8 cellular contexts compared by ENCODE assay signal in the genomic region with DNA sequence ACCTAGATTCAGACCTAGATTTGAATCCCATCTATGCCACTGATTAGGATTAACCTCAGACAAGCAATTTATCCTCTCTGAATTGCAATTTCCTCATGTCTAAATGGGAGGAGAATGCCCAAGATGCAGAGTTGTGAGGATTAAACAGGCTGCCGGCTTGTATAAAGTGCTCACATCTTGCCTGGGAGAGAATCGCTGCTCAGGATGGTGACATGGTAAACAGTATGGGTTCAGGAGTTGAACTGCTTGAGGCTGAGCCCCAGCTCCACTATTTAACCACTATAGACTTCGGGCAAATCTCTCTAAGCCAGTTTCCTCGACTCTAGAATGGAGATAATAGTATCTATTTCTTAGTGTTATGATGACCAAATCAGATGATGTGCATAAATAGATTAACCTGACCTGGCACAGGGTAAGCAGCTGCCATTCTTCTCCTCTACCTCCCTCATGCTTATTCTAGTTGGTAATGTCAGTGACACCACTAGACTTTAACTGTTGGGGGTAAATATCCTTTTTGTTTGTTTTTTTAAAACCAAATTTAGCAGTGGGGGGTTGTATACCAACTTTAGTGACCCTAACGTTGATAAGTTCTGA. TPM values are rescaled to one million over a fixed set of nuclear protein-coding genes. Genes with fewer than 3 reads are reported as not detected.
DNase-seq lines count a peak whose midpoint lies in the region; ATAC-seq and TF ChIP-seq lines count a peak whose summit lies in the region.

No MANE protein-coding gene starts in this region.

- H3K4me1 Mint-ChIP-seq in CD14-positive monocyte: peaks cover 45% of the 10 kb centered on the region
- H3K4me1 Mint-ChIP-seq in chondrocyte (ENCODE audit: low read depth): peaks cover 37% of the 10 kb centered on the region
- H3K4me1 Mint-ChIP-seq in naive thymus-derived CD8-positive, alpha-beta T cell: peaks cover 16 to 35% (median 27%) of the 10 kb centered on the region in 4 donors

- H3K27ac Mint-ChIP-seq in CD14-positive monocyte: peak overlapping the region; percentile 91 to 99 (median 99)
- peak overlapping the region; percentile 99 for H3K27ac Mint-ChIP-seq in chondrocyte (ENCODE audit: unreplicated experiment)
- peak overlapping the region; percentile 91 to 100 (median 99) for H3K27ac Mint-ChIP-seq in naive thymus-derived CD8-positive, alpha-beta T cell

- DNase-seq in CD14-positive monocyte (ENCODE audit: low spot score): no peak
- peak; percentile 45 to 57 for DNase-seq in Kasumi-1 (lab: John Stamatoyannopoulos, UW)
- no peak for DNase-seq in chondrocyte (ENCODE audit: low spot score)
- no peak for DNase-seq in naive thymus-derived CD8-positive, alpha-beta T cell
- DNase-seq in anterior cingulate cortex (lab: John Stamatoyannopoulos, UW): no peak

- TF ChIP-seq CTCF in CD14-positive monocyte (IDR thresholded peaks at IDR 0.05) (no peak), chondrocyte (IDR thresholded peaks at IDR 0.05) (no peak)

- POLR2A ChIA-PET in naive thymus-derived CD8-positive, alpha-beta T cell (lab: Charles Lee): interaction anchor here (0.6 to 2.8 kb wide), 35 partner anchors 9 to 1309 kb away, joined by 3 to 44 read pairs (median 6); a partner anchor contains a TSS

- H3K36me3 Mint-ChIP-seq in CD14-positive monocyte (peaks cover 49 to 58% of the 10 kb centered on the region in 2 donors), chondrocyte (ENCODE audit: low read depth) (peaks cover 23% of the 10 kb centered on the region)
- peaks cover 0 to 47% (median 11%) of the 10 kb centered on the region in 3 donors for H3K36me3 Mint-ChIP-seq in naive thymus-derived CD8-positive, alpha-beta T cell

- ATAC-seq in naive thymus-derived CD8-positive, alpha-beta T cell: no peak
- no peak for ATAC-seq in HG03378 (IDR thresholded peaks at IDR 0.05; ENCODE audit: unreplicated experiment)
- no peak for ATAC-seq in HG03442 (IDR thresholded peaks at IDR 0.05; ENCODE audit: unreplicated experiment)
- ATAC-seq in GM19455 (IDR thresholded peaks at IDR 0.05; ENCODE audit: unreplicated experiment): no peak

- H3K27me3 Mint-ChIP-seq in CD14-positive monocyte (ENCODE audit: low read depth in 3 of 3) (peaks cover 0 to 3% (median 0%) of the 10 kb centered on the region in 3 donors), chondrocyte (ENCODE audit: low read depth) (no peaks in the 10 kb centered on the region)
- H3K27me3 Mint-ChIP-seq in naive thymus-derived CD8-positive, alpha-beta T cell: no peaks in the 10 kb centered on the region

- intact Hi-C loops in CD14-positive monocyte (cut with micrococcal nuclease): loop anchor here (5.0 to 10.0 kb wide), 3 partner anchors 153 to 430 kb away; a partner anchor contains a TSS

- H3K4me3 Mint-ChIP-seq in CD14-positive monocyte: peak overlapping the region; percentile 91 to 99
- peak overlapping the region; percentile 92 for H3K4me3 Mint-ChIP-seq in chondrocyte (ENCODE audit: unreplicated experiment)
- peak overlapping the region; percentile 93 to 98 (median 96) for H3K4me3 Mint-ChIP-seq in naive thymus-derived CD8-positive, alpha-beta T cell

- H3K9me3 Mint-ChIP-seq in CD14-positive monocyte: no peaks in the 10 kb centered on the region
- no peaks in the 10 kb centered on the region for H3K9me3 Mint-ChIP-seq in chondrocyte (ENCODE audit: low read depth)
- no peaks in the 10 kb centered on the region for H3K9me3 Mint-ChIP-seq in naive thymus-derived CD8-positive, alpha-beta T cell

RNA-seq across cellular contexts. Expression of a gene that starts 0.7 kb away (rescaled TPM):
- polyA plus RNA-seq in CD14-positive monocyte: 1,000 to 10,000 TPM; 1,073 to 1,232 TPM
- 738 to 860 TPM (median 747 TPM) in 3 replicates for total RNA-seq in chondrocyte
- 1,000 to 10,000 TPM; 1,609 to 1,640 TPM for total RNA-seq in naive thymus-derived CD8-positive, alpha-beta T cell
- polyA plus RNA-seq in naive thymus-derived CD8-positive, alpha-beta T cell: 1,000 to 10,000 TPM; 2,416 to 2,846 (median 2,434) TPM

RNA-seq across cellular contexts. Expression of a gene that starts 9.1 kb away (rescaled TPM):
- polyA plus RNA-seq in CD14-positive monocyte: 100 to 1,000 TPM; 106 to 152 TPM
- total RNA-seq in chondrocyte: 9.0 to 20.9 TPM (median 12.8 TPM) in 3 replicates
- total RNA-seq in naive thymus-derived CD8-positive, alpha-beta T cell: 10 to 100 TPM; 35.7 to 39.1 TPM
- polyA plus RNA-seq in naive thymus-derived CD8-positive, alpha-beta T cell: 10 to 100 TPM; 44.8 to 49.8 (median 47.2) TPM

RNA-seq across cellular contexts. Expression of a gene that starts 17.1 kb away (rescaled TPM):
- 10 to 100 TPM in 1 of 2 donors, 1 to 10 TPM in 1; 7.5 to 10.3 TPM for polyA plus RNA-seq in CD14-positive monocyte
- total RNA-seq in chondrocyte: 11.2 to 13.1 TPM (median 11.3 TPM) in 3 replicates
- total RNA-seq in naive thymus-derived CD8-positive, alpha-beta T cell: 10 to 100 TPM; 18.6 to 18.8 TPM
- 10 to 100 TPM; 11.8 to 15.9 (median 14.6) TPM for polyA plus RNA-seq in naive thymus-derived CD8-positive, alpha-beta T cell

RNA-seq across cellular contexts. Expression of a gene that starts 17.6 kb away (rescaled TPM):
- not detected for polyA plus RNA-seq in CD14-positive monocyte
- 1.2 to 5.7 TPM (median 3.9 TPM) in 3 replicates for total RNA-seq in chondrocyte
- total RNA-seq in naive thymus-derived CD8-positive, alpha-beta T cell: under 1 TPM; 0.38 to 0.49 TPM
- polyA plus RNA-seq in naive thymus-derived CD8-positive, alpha-beta T cell: under 1 TPM in 2 of 3 donors, not detected in 1; 0.30 to 0.51 TPM

RNA-seq across cellular contexts. Expression of a gene that starts 24.7 kb away (rescaled TPM):
- polyA plus RNA-seq in CD14-positive monocyte: 10 to 100 TPM; 38.0 to 39.5 TPM
- total RNA-seq in chondrocyte: 290 to 589 TPM (median 567 TPM) in 3 replicates
- 10 to 100 TPM; 36.7 to 42.2 TPM for total RNA-seq in naive thymus-derived CD8-positive, alpha-beta T cell
- 10 to 100 TPM; 24.7 to 33.9 (median 28.2) TPM for polyA plus RNA-seq in naive thymus-derived CD8-positive, alpha-beta T cell

Comparison
In these comparisons a context has a peak if more than half of its experiments do, and no peak if none do; other contexts are left out.
1. DNase-seq: peak in Kasumi-1 (2 of 2); none in CD14-positive monocyte (single experiment), chondrocyte (single experiment), naive thymus-derived CD8-positive, alpha-beta T cell (0 of 10) and anterior cingulate cortex (0 of 58).
2. Peak in every context shown above with its lines, with median percentiles within 50 percentile points of each other: H3K27ac Mint-ChIP-seq and H3K4me3 Mint-ChIP-seq.